Comparison of ENCODE assay signal across 1 cellular context in the genomic region with DNA sequence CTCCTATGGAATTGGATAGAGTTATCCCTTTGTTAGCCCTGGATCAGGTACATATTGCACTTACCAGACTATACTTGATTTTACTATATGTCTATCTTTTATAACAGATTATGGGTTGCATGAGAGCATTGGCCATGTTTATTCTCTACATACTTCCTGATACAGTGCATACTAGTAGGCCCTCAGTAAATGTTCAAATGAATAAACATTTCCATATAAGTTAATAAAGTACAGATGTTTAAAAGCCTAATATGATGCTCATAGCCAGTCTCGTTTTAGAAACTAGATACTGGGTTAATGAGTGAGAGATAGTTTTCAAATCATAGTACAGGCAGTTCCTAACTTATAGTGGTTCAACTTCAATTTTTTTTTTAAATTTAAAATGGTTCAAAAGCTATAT.
TF ChIP-seq lines count a peak whose summit lies in the region.

No MANE protein-coding gene starts in this region.

TF ChIP-seq in GM23338, 12 proteins besides CTCF, POLR2A, EP300 and RAD21 (continued from another document):
- TF ChIP-seq REST (IDR thresholded peaks at IDR 0.05; ENCODE audit: unreplicated experiment) (no peak), EZH2 (IDR thresholded peaks at IDR 0.05; ENCODE audit: low read depth, unreplicated experiment) (no peak)
